ENCODE assay signal across 8 cellular contexts in the genomic region with DNA sequence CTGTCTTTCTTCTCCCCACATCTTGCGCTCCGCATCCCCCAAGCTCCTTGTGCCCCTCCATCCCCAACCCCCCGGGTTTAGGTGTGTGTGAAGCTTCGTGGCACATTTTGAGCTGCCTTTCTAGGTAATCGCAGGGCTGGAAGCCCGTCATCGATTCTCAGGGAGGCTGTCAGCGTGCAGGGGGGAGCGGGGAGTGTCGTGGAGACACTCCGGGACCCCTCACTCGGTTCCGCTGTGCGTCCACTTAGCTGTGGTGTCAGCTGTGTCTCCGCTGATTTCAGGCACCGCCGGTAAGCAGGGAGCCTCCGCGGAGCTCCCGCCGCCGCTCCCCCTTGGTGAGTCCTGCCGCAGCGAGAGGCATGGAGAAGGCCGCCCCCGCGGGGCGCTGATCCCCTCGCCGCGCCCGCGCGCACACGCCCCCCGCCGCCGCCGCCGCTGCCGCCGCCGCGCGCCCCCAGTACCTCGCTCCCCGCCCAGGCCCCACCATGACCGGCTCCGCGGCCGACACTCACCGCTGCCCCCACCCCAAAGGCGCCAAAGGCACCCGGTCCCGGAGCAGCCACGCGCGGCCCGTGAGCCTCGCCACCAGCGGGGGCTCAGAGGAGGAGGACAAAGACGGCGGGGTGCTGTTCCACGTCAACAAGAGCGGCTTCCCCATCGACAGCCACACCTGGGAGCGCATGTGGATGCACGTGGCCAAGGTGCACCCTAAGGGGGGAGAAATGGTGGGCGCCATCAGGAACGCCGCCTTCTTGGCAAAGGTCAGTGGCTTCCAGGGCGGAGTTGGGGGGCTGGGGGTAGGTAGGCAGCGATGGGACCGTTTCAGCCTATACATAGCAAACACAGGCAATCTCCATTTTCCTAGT.
DNase-seq lines count a peak whose midpoint lies in the region; ATAC-seq lines count a peak whose summit lies in the region.

No MANE protein-coding gene starts in this region.

- H3K36me3 Mint-ChIP-seq in stimulated activated naive CD8-positive, alpha-beta T cell treated with anti-CD3 and anti-CD28 coated beads, Interleukin-15, Interleukin-2, amounts not matched to agents 100 ng/mL and 50 ng/mL, for 24 hours (ENCODE audit: low read depth), result no peaks in the 10 kb centered on the region

- H3K4me3 Mint-ChIP-seq in stimulated activated naive CD8-positive, alpha-beta T cell treated with anti-CD3 and anti-CD28 coated beads, Interleukin-15, Interleukin-2, amounts not matched to agents 100 ng/mL and 50 ng/mL, for 24 hours, result peak overlapping the region; percentile 77

- peaks cover 67% of the 10 kb centered on the region for H3K27me3 Mint-ChIP-seq in stimulated activated naive CD8-positive, alpha-beta T cell treated with anti-CD3 and anti-CD28 coated beads, Interleukin-15, Interleukin-2, amounts not matched to agents 100 ng/mL and 50 ng/mL, for 24 hours

- H3K4me1 Mint-ChIP-seq in stimulated activated naive CD8-positive, alpha-beta T cell treated with anti-CD3 and anti-CD28 coated beads, Interleukin-15, Interleukin-2, amounts not matched to agents 100 ng/mL and 50 ng/mL, for 24 hours (ENCODE audit: low read depth), result peaks cover 12% of the 10 kb centered on the region

- no peak overlapping the region for H3K27ac Mint-ChIP-seq in stimulated activated naive CD8-positive, alpha-beta T cell treated with anti-CD3 and anti-CD28 coated beads, Interleukin-15, Interleukin-2, amounts not matched to agents 100 ng/mL and 50 ng/mL, for 24 hours

- H3K9me3 Mint-ChIP-seq in stimulated activated naive CD8-positive, alpha-beta T cell treated with anti-CD3 and anti-CD28 coated beads, Interleukin-15, Interleukin-2, amounts not matched to agents 100 ng/mL and 50 ng/mL, for 24 hours, result peaks cover 3% of the 10 kb centered on the region

- ATAC-seq in GM19467 (IDR thresholded peaks at IDR 0.05; ENCODE audit: unreplicated experiment), result peak; percentile 15
- ATAC-seq in GM21619 (IDR thresholded peaks at IDR 0.05; ENCODE audit: unreplicated experiment), result no peak
- no peak for ATAC-seq in HG02840 (IDR thresholded peaks at IDR 0.05; ENCODE audit: low FRiP score, unreplicated experiment)
- ATAC-seq in GM18861 (IDR thresholded peaks at IDR 0.05; ENCODE audit: unreplicated experiment), result no peak

- peak; percentile 31 for DNase-seq in AG20443 (ENCODE audit: low spot score)
- DNase-seq in activated T-cell treated with anti-CD3 and anti-CD28 coated beads, Interleukin-2, amount 50 U/mL, for 48 hours, result peak; percentile 24 to 32

- H3K4me3 ChIP-seq in iPS-11a (ENCODE audit: low read depth, low read length), result peak overlapping the region; percentile 73
